ENCODE assay signal across 23 cellular contexts in genomic region chr1:59177756-59178155, GRCh38.
A peak's percentile ranks its signal among the peaks of the same experiment; 100 is the strongest.
DNase-seq lines count a peak whose midpoint lies in the region; ATAC-seq and TF ChIP-seq lines count a peak whose summit lies in the region.
"Had no signal": no experiment of that assay in that cellular context is flagged by ENCODE, and none has a peak within 500 bp of the region (broad histone marks: within the 10 kb centered on the region; RNA-seq: fewer than 3 reads in every experiment).

No MANE protein-coding gene starts in this region.

- peak overlapping the region; percentile 31; the same call in 1 of the 2 replicates for H3K4me2 ChIP-seq in BLaER1
- H3K4me2 ChIP-seq in GM23338: no peak overlapping the region

- no peak overlapping the region for H3K27ac Mint-ChIP-seq in GM23338

- H3K27ac ChIP-seq in BLaER1 (no peak overlapping the region), GM23338 (ENCODE audit: low read depth) (no peak overlapping the region), esophagus muscularis mucosa (replicated peaks in 1 of 4) (peak overlapping the region in 1 of 4 donors; percentile 57), stomach (peak overlapping the region in 4 of 5 donors; percentile 4 to 67 (median 42))
- H3K27ac ChIP-seq: GM23248, HL-60 had no signal

- no peak for TF ChIP-seq POLR2A in esophagus muscularis mucosa (IDR thresholded peaks at IDR 0.05; ENCODE audit: low read depth)
- TF ChIP-seq POLR2A in stomach (IDR thresholded peaks at IDR 0.05): no peak

- no peaks in the 10 kb centered on the region for H3F3A ChIP-seq in GM23338 (replicated peaks; ENCODE audit: low read depth)

- H4K20me1 ChIP-seq in BLaER1: no peaks in the 10 kb centered on the region
- H4K20me1 ChIP-seq in GM23338 (replicated peaks; ENCODE audit: insufficient read depth): no peaks in the 10 kb centered on the region

- H3K9me2 ChIP-seq in GM23338 (ENCODE audit: insufficient read depth): peaks cover 14% of the 10 kb centered on the region

- H3K9ac ChIP-seq in BLaER1: no peak overlapping the region
- H3K9ac ChIP-seq: GM23248 had no signal

- H3K36me3 Mint-ChIP-seq in GM23338 (ENCODE audit: low read depth): peaks cover 8% of the 10 kb centered on the region; the same call in 1 of the 3 replicates
- H3K36me3 Mint-ChIP-seq: CD4-positive, CD25-positive, alpha-beta regulatory T cell had no signal

- peak overlapping the region; percentile 56; the same call in 1 of the 2 replicates for H2AFZ ChIP-seq in GM23338

- no peak for DNase-seq in GM23338 (ENCODE audit: low spot score)
- peak; percentile 81 for DNase-seq in esophagus muscularis mucosa (ENCODE audit: extremely low spot score)
- no peak for DNase-seq in stomach
- no peak for DNase-seq in KG1 (lab: John Stamatoyannopoulos, UW)
- DNase-seq in GOT3 (lab: John Stamatoyannopoulos, UW): no peak
- DNase-seq in stimulated activated CD4-positive, alpha-beta T cell treated with anti-CD3 and anti-CD28 coated beads, Interleukin-2, amount 100 ng/mL, for 48 hours: no peak
- DNase-seq: ACHN; Caco-2; CD4-positive, CD25-positive, alpha-beta regulatory T cell; GDM1; NCI-H1105 treated with DMSO at 0.1 percent for 48 hours; NCI-H187; NCI-H2107; NCI-H510A; NCI-H748 treated with DMSO at 0.1 percent for 48 hours; NK-92 treated with Interleukin-12 subunit alpha and Interleukin-12 subunit beta, amount 100 ng/mL, for 24 hours; Peyer's patch had no signal

- no peaks in the 10 kb centered on the region for H3K4me1 Mint-ChIP-seq in GM23338
- H3K4me1 Mint-ChIP-seq: CD4-positive, CD25-positive, alpha-beta regulatory T cell had no signal

- TF ChIP-seq CTCF in GM23338 (conservative IDR thresholded peaks at IDR 0.05; ENCODE audit: low read depth in 2 of 2): no peak
- TF ChIP-seq CTCF in esophagus muscularis mucosa (IDR thresholded peaks at IDR 0.05): no peak
- no peak for TF ChIP-seq CTCF in stomach (IDR thresholded peaks at IDR 0.05)

- no peaks in the 10 kb centered on the region for H3K79me2 ChIP-seq in GM23338 (replicated peaks; ENCODE audit: insufficient read depth)

- no peak overlapping the region for H3K4me3 Mint-ChIP-seq in GM23338
- H3K4me3 Mint-ChIP-seq: CD4-positive, CD25-positive, alpha-beta regulatory T cell had no signal

- H3K4me3 ChIP-seq in BLaER1: no peak overlapping the region
- H3K4me3 ChIP-seq in GM23338: no peak overlapping the region
- H3K4me3 ChIP-seq in esophagus muscularis mucosa: no peak overlapping the region
- H3K4me3 ChIP-seq in stomach: no peak overlapping the region
- H3K4me3 ChIP-seq: GM23248, Peyer's patch had no signal

- H3K27me3 ChIP-seq in BLaER1 (no peaks in the 10 kb centered on the region), GM23338 (ENCODE audit: insufficient read depth) (no peaks in the 10 kb centered on the region), esophagus muscularis mucosa (no peaks in the 10 kb centered on the region), stomach (no peaks in the 10 kb centered on the region)
- H3K27me3 ChIP-seq: Peyer's patch had no signal

- H3K36me3 ChIP-seq in BLaER1 (no peaks in the 10 kb centered on the region), GM23338 (ENCODE audit: insufficient read depth) (peaks cover 9% of the 10 kb centered on the region; the same call in 1 of the 2 replicates), esophagus muscularis mucosa (no peaks in the 10 kb centered on the region), stomach (no peaks in the 10 kb centered on the region)
- H3K36me3 ChIP-seq: Peyer's patch had no signal

- peaks cover 6% of the 10 kb centered on the region for H3K4me1 ChIP-seq in BLaER1
- H3K4me1 ChIP-seq in GM23338 (ENCODE audit: insufficient read depth): peaks cover 9% of the 10 kb centered on the region
- peaks cover 8 to 26% (median 24%) of the 10 kb centered on the region in 4 donors for H3K4me1 ChIP-seq in esophagus muscularis mucosa
- H3K4me1 ChIP-seq in stomach: peaks cover 0 to 23% (median 5%) of the 10 kb centered on the region in 4 donors
- H3K4me1 ChIP-seq: Caco-2, Peyer's patch had no signal

- peaks cover 1% of the 10 kb centered on the region for H3K27me3 Mint-ChIP-seq in GM23338 (ENCODE audit: insufficient read depth, low read depth, poor library complexity)
- H3K27me3 Mint-ChIP-seq: IgD-negative memory B cell had no signal

- TF ChIP-seq EP300 in esophagus muscularis mucosa (IDR thresholded peaks at IDR 0.05) (no peak), stomach (IDR thresholded peaks at IDR 0.05) (no peak)

- ATAC-seq in GM23338 (no peak), GM18868 (IDR thresholded peaks at IDR 0.05; ENCODE audit: unreplicated experiment) (no peak)
- ATAC-seq: HCT116 had no signal

- H3K9me3 ChIP-seq in BLaER1 (peaks cover 3% of the 10 kb centered on the region; the same call in 1 of the 2 replicates), esophagus muscularis mucosa (no peaks in the 10 kb centered on the region), stomach (no peaks in the 10 kb centered on the region)
- H3K9me3 ChIP-seq: Caco-2, Peyer's patch had no signal

- WGBS in esophagus muscularis mucosa: 91% methylated on average over 2 of the region's 2 CpGs
- 95 to 98% (median 97%) methylated on average over 2 of the region's 2 CpGs for WGBS in stomach, 5 donors

- peaks cover 5% of the 10 kb centered on the region; the same call in 2 of the 3 replicates for H3K9me3 Mint-ChIP-seq in GM23338

- intact Hi-C loops in esophagus muscularis mucosa (cut with DNase I): no loop called here
- intact Hi-C loops in stomach (cut with DNase I; ENCODE audit: low total_unique reads): no loop called here

TF ChIP-seq in GM23338, 12 proteins besides CTCF, POLR2A, EP300 and RAD21:
- TF ChIP-seq ZNF114 (CRISPR knock-in tag; IDR thresholded peaks at IDR 0.05) (no peak), ETS1 (IDR thresholded peaks at IDR 0.05) (no peak), EZH2 (IDR thresholded peaks at IDR 0.05; ENCODE audit: low read depth, unreplicated experiment) (no peak), STAT1 (IDR thresholded peaks at IDR 0.05; ENCODE audit: unreplicated experiment) (no peak), POLR2AphosphoS5 (IDR thresholded peaks at IDR 0.05; ENCODE audit: low read depth) (no peak), CREB1 (CRISPR knock-in tag; IDR thresholded peaks at IDR 0.05; ENCODE audit: low read depth) (no peak)
- TF ChIP-seq, protein P1, sequence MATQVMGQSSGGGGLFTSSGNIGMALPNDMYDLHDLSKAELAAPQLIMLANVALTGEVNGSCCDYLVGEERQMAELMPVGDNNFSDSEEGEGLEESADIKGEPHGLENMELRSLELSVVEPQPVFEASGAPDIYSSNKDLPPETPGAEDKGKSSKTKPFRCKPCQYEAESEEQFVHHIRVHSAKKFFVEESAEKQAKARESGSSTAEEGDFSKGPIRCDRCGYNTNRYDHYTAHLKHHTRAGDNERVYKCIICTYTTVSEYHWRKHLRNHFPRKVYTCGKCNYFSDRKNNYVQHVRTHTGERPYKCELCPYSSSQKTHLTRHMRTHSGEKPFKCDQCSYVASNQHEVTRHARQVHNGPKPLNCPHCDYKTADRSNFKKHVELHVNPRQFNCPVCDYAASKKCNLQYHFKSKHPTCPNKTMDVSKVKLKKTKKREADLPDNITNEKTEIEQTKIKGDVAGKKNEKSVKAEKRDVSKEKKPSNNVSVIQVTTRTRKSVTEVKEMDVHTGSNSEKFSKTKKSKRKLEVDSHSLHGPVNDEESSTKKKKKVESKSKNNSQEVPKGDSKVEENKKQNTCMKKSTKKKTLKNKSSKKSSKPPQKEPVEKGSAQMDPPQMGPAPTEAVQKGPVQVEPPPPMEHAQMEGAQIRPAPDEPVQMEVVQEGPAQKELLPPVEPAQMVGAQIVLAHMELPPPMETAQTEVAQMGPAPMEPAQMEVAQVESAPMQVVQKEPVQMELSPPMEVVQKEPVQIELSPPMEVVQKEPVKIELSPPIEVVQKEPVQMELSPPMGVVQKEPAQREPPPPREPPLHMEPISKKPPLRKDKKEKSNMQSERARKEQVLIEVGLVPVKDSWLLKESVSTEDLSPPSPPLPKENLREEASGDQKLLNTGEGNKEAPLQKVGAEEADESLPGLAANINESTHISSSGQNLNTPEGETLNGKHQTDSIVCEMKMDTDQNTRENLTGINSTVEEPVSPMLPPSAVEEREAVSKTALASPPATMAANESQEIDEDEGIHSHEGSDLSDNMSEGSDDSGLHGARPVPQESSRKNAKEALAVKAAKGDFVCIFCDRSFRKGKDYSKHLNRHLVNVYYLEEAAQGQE (IDR thresholded peaks at IDR 0.05; ENCODE audit: unreplicated experiment): no peak

Comparison
In these comparisons a context has a peak if more than half of its experiments do, and no peak if none do; other contexts are left out.
1. H3K27ac ChIP-seq: peak in stomach (4 of 5); none in BLaER1 (single experiment) and GM23338 (single experiment).